In the genomic region with DNA sequence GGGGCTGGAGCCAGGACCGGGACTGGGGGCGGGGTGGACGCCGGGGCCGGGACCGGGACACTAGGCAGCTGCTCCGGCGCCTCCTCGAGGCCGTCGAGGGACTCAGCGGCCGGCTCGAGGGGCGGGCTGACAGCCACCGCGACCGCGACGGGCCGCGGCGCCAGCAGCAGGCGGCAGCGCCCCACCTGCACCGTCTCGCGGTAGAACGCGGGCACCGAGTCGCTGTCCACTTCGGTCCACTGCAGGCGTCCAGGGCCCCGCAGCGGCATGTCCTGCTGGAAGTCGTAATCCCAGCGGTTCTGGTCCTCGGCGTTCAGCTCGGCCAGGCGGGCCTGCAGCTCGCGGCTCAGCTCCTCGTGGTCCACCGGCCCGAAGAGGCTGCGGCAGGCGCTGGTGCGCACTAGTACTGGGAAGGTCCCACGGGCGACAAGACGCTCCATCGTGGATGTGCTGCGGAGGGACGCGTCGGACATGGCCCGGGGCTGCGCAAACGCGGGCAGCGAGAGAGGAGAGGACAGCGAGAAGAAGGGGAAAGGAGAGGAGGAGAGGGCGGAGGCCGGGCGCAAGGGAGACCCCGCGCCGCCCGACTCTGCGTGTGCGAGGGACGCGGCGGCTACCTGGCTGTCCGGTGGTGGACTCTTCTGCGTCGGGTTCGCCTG, we compare ENCODE assay signal across 8 cellular contexts. TPM values are rescaled to one million over a fixed set of nuclear protein-coding genes. Genes with fewer than 3 reads are reported as not detected.
DNase-seq lines count a peak whose midpoint lies in the region; ATAC-seq and TF ChIP-seq lines count a peak whose summit lies in the region.

No MANE protein-coding gene starts in this region.

- no peaks in the 10 kb centered on the region for H4K20me1 ChIP-seq in MM.1S (ENCODE audit: insufficient read depth, low read length)

- H3K4me3 Mint-ChIP-seq in activated CD4-positive, alpha-beta T cell treated with anti-CD3 and anti-CD28 coated beads, Interleukin-2, amount 10 ng/mL, durations not matched to agents 7 days and 5 days: peak overlapping the region; percentile 86
- peak overlapping the region; percentile 75 for H3K4me3 Mint-ChIP-seq in activated naive CD4-positive, alpha-beta T cell treated with anti-CD3 and anti-CD28 coated beads, Interleukin-2, amount 10 ng/mL, durations not matched to agents 7 days and 5 days

- H3K9ac ChIP-seq in MM.1S (ENCODE audit: low read length): peak overlapping the region; percentile 7; the same call in 1 of the 2 replicates

- H3K27me3 ChIP-seq in MM.1S (replicated peaks; ENCODE audit: insufficient read depth, low read length) (peaks cover 19% of the 10 kb centered on the region), ovary (no peaks in the 10 kb centered on the region)

- H3K27ac ChIP-seq in MM.1S (ENCODE audit: low read length): no peak overlapping the region
- H3K27ac ChIP-seq in ovary: peak overlapping the region; percentile 72

- TF ChIP-seq CTCF in MM.1S (IDR thresholded peaks at IDR 0.05; ENCODE audit: low read length) (peak; percentile 41), ovary (IDR thresholded peaks at IDR 0.05) (peak in 1 of 3 donors; percentile 32)

- H3K4me2 ChIP-seq in MM.1S (ENCODE audit: low read depth, low read length): peak overlapping the region; percentile 98

- intact Hi-C loops in head of caudate nucleus (cut with DNase I) (loop anchor here (10.0 kb wide), 1 partner anchor 180 kb away; no protein-coding TSS in a partner anchor), ovary (cut with DNase I) (loop anchor here in 2 of 4 donors (2.0 to 10.0 kb wide), 3 partner anchors 58 to 200 kb away; a partner anchor contains a TSS)

- CTCF ChIA-PET in activated CD4-positive, alpha-beta T cell treated with anti-CD3 and anti-CD28 coated beads, Interleukin-2, amount 10 ng/mL, durations not matched to agents 7 days and 5 days (lab: Charles Lee): interaction anchor here (0.5 to 11.3 kb wide), 6 partner anchors 8 to 359 kb away, joined by 3 to 230 read pairs (median 4); no protein-coding TSS in a partner anchor
- CTCF ChIA-PET in activated naive CD4-positive, alpha-beta T cell treated with anti-CD3 and anti-CD28 coated beads, Interleukin-2, amount 10 ng/mL, durations not matched to agents 7 days and 5 days (lab: Charles Lee): interaction anchor here (1.6 to 13.7 kb wide), 2 partner anchors 45 to 351 kb away, joined by 6 to 344 read pairs; no protein-coding TSS in a partner anchor

- POLR2A ChIA-PET in activated CD4-positive, alpha-beta T cell treated with anti-CD3 and anti-CD28 coated beads, Interleukin-2, amount 10 ng/mL, durations not matched to agents 7 days and 5 days (lab: Charles Lee): no interaction called here

- H3K4me1 ChIP-seq in MM.1S (ENCODE audit: low read length) (no peaks in the 10 kb centered on the region), ovary (ENCODE audit: insufficient read depth) (peaks cover 5% of the 10 kb centered on the region)

- H3K9me3 ChIP-seq in MM.1S (replicated peaks; ENCODE audit: insufficient read depth, low read length) (no peaks in the 10 kb centered on the region), ovary (no peaks in the 10 kb centered on the region)

- TF ChIP-seq POLR2A in ovary (IDR thresholded peaks at IDR 0.05): no peak

- H2AFZ ChIP-seq in MM.1S (ENCODE audit: low read length): peak overlapping the region; percentile 59

- H3K4me3 ChIP-seq in MM.1S (ENCODE audit: low read length): peak overlapping the region; percentile 68
- H3K4me3 ChIP-seq in ovary: peak overlapping the region; percentile 75

- no peaks in the 10 kb centered on the region for H3K9me2 ChIP-seq in MM.1S (replicated peaks; ENCODE audit: insufficient read depth, low read length)

- no peaks in the 10 kb centered on the region for H3K36me3 Mint-ChIP-seq in activated CD4-positive, alpha-beta T cell treated with anti-CD3 and anti-CD28 coated beads, Interleukin-2, amount 10 ng/mL, durations not matched to agents 7 days and 5 days (ENCODE audit: low read depth)
- no peaks in the 10 kb centered on the region for H3K36me3 Mint-ChIP-seq in activated naive CD4-positive, alpha-beta T cell treated with anti-CD3 and anti-CD28 coated beads, Interleukin-2, amount 10 ng/mL, durations not matched to agents 7 days and 5 days

- peaks cover 14% of the 10 kb centered on the region for H3K4me1 Mint-ChIP-seq in activated CD4-positive, alpha-beta T cell treated with anti-CD3 and anti-CD28 coated beads, Interleukin-2, amount 10 ng/mL, durations not matched to agents 7 days and 5 days
- H3K4me1 Mint-ChIP-seq in activated naive CD4-positive, alpha-beta T cell treated with anti-CD3 and anti-CD28 coated beads, Interleukin-2, amount 10 ng/mL, durations not matched to agents 7 days and 5 days: peaks cover 11% of the 10 kb centered on the region

- peaks cover 29% of the 10 kb centered on the region for H3K27me3 Mint-ChIP-seq in activated CD4-positive, alpha-beta T cell treated with anti-CD3 and anti-CD28 coated beads, Interleukin-2, amount 10 ng/mL, durations not matched to agents 7 days and 5 days
- peaks cover 70% of the 10 kb centered on the region for H3K27me3 Mint-ChIP-seq in activated naive CD4-positive, alpha-beta T cell treated with anti-CD3 and anti-CD28 coated beads, Interleukin-2, amount 10 ng/mL, durations not matched to agents 7 days and 5 days

- no peaks in the 10 kb centered on the region for H3K9me3 Mint-ChIP-seq in activated CD4-positive, alpha-beta T cell treated with anti-CD3 and anti-CD28 coated beads, Interleukin-2, amount 10 ng/mL, durations not matched to agents 7 days and 5 days
- H3K9me3 Mint-ChIP-seq in activated naive CD4-positive, alpha-beta T cell treated with anti-CD3 and anti-CD28 coated beads, Interleukin-2, amount 10 ng/mL, durations not matched to agents 7 days and 5 days: no peaks in the 10 kb centered on the region

- WGBS in ovary, 3 donors: 1% methylated on average over 72 to 80 of the region's 80 CpGs

- TF ChIP-seq EP300 in ovary (IDR thresholded peaks at IDR 0.05): no peak

- no peak overlapping the region for H3K27ac Mint-ChIP-seq in activated CD4-positive, alpha-beta T cell treated with anti-CD3 and anti-CD28 coated beads, Interleukin-2, amount 10 ng/mL, durations not matched to agents 7 days and 5 days
- no peak overlapping the region for H3K27ac Mint-ChIP-seq in activated naive CD4-positive, alpha-beta T cell treated with anti-CD3 and anti-CD28 coated beads, Interleukin-2, amount 10 ng/mL, durations not matched to agents 7 days and 5 days

- ATAC-seq in GM19455 (IDR thresholded peaks at IDR 0.05; ENCODE audit: unreplicated experiment): no peak

- H3K36me3 ChIP-seq in MM.1S (replicated peaks; ENCODE audit: insufficient read depth, low read length): no peaks in the 10 kb centered on the region
- no peaks in the 10 kb centered on the region for H3K36me3 ChIP-seq in ovary

- peak; percentile 22 for DNase-seq in activated CD4-positive, alpha-beta T cell treated with anti-CD3 and anti-CD28 coated beads, Interleukin-2, amount 10 ng/mL, durations not matched to agents 7 days and 5 days
- no peak for DNase-seq in activated CD4-positive, alpha-beta T cell treated with anti-CD3 and anti-CD28 coated beads, Interleukin-2, amount 50 U/mL, for 4 hours
- DNase-seq in MM.1S (peak; percentile 71), head of caudate nucleus (peak in 38 of 42 donors; percentile 26 to 88 (median 76)), ovary (peak; percentile 53 to 77 (median 71))
- peak; percentile 55 for DNase-seq in activated naive CD4-positive, alpha-beta T cell treated with anti-CD3 and anti-CD28 coated beads, Interleukin-2, amount 10 ng/mL, durations not matched to agents 7 days and 5 days
- no peak for DNase-seq in effector CD4-positive, alpha-beta T cell

- H3K79me2 ChIP-seq in MM.1S (ENCODE audit: low read length): no peaks in the 10 kb centered on the region

- H3F3A ChIP-seq in MM.1S (ENCODE audit: insufficient read depth, low read length): 0 out of 2 replicates have a peak, but pooled peaks cover 10% of the 10 kb centered on the region

RNA-seq across cellular contexts. Expression of a gene that starts 0.4 kb away (rescaled TPM):
- under 1 TPM; 0.29 to 0.40 TPM for total RNA-seq in activated CD4-positive, alpha-beta T cell treated with anti-CD3 and anti-CD28 coated beads, Interleukin-2, amount 10 ng/mL, durations not matched to agents 7 days and 5 days
- 100 to 1,000 TPM; 158 to 363 (median 236) TPM for total RNA-seq in ovary
- polyA plus RNA-seq in ovary: 100 to 1,000 TPM in 1 of 2 donors, 10 to 100 TPM in 1; 72.3 to 142 TPM

RNA-seq across cellular contexts. Expression of a gene that starts 44.1 kb away (rescaled TPM):
- total RNA-seq in activated CD4-positive, alpha-beta T cell treated with anti-CD3 and anti-CD28 coated beads, Interleukin-2, amount 10 ng/mL, durations not matched to agents 7 days and 5 days: under 1 TPM; 0.35 to 0.45 TPM
- total RNA-seq in ovary: 10 to 100 TPM in 1 of 7 donors, 1 to 10 TPM in 3, under 1 TPM in 3; 0.60 to 11.3 (median 1.7) TPM
- polyA plus RNA-seq in ovary: 1 to 10 TPM in 1 of 2 donors, not detected in 1; 4.4 TPM

Comparison
In these comparisons a context has a peak if more than half of its experiments do, and no peak if none do; other contexts are left out.
1. DNase-seq: peak in activated CD4-positive, alpha-beta T cell treated with anti-CD3 and anti-CD28 coated beads, Interleukin-2, amount 10 ng/mL, durations not matched to agents 7 days and 5 days (single experiment), MM.1S (single experiment), activated naive CD4-positive, alpha-beta T cell treated with anti-CD3 and anti-CD28 coated beads, Interleukin-2, amount 10 ng/mL, durations not matched to agents 7 days and 5 days (single experiment), head of caudate nucleus (38 of 42) and ovary (5 of 5); none in activated CD4-positive, alpha-beta T cell treated with anti-CD3 and anti-CD28 coated beads, Interleukin-2, amount 50 U/mL, for 4 hours (0 of 2) and effector CD4-positive, alpha-beta T cell (single experiment).
2. RNA of a gene that starts 0.4 kb away (total RNA-seq): 158 to 363 TPM in ovary; 0.29 to 0.40 TPM in activated CD4-positive, alpha-beta T cell treated with anti-CD3 and anti-CD28 coated beads, Interleukin-2, amount 10 ng/mL, durations not matched to agents 7 days and 5 days; every median in the first group is over 100 times any median in the second.